17 cellular contexts compared by ENCODE assay signal in genomic region chr2:7225848-7226247, GRCh38.
"Had no signal": no experiment of that assay in that cellular context is flagged by ENCODE, and none has a peak within 500 bp of the region (broad histone marks: within the 10 kb centered on the region; RNA-seq: fewer than 3 reads in every experiment).

No MANE protein-coding gene starts in this region.

- DNase-seq: activated B cell treated with CpG ODN at 0.5 μM for 24 hours; activated CD4-positive, alpha-beta T cell treated with anti-CD3 and anti-CD28 coated beads, Interleukin-2, amount 10 ng/mL, durations not matched to agents 24 days and 14 days; activated CD8-positive, alpha-beta memory T cell treated with anti-CD3 and anti-CD28 coated beads, Interleukin-2, amount 50 U/mL, for 4 hours; activated CD8-positive, alpha-beta T cell treated with anti-CD3 and anti-CD28 coated beads, Interleukin-2, amount 10 ng/mL, durations not matched to agents 7 days and 5 days; activated effector memory CD4-positive, alpha-beta T cell treated with anti-CD3 and anti-CD28 coated beads, Interleukin-2, amount 50 U/mL, for 16 hours; activated T-cell treated with anti-CD3 and anti-CD28 coated beads, Interleukin-2, amount 50 U/mL, for 48 hours; central memory CD4-positive, alpha-beta T cell; hippocampal formation; left ventricle myocardium superior; mesenchymal stem cell; natural killer cell; stimulated activated naive B cell treated with anti-CD40 and anti-IgM and Interleukin-4, amounts not matched to agents 10 μg/mL and 1 μg/mL and 100 μg/mL, for 72 hours; tibial artery had no signal

- H3K27me3 ChIP-seq: esophagus muscularis mucosa, neutrophil, tibial artery had no signal

- H3K27ac ChIP-seq: coronary artery, esophagus muscularis mucosa, neutrophil, parathyroid adenoma, tibial artery had no signal

- H3K4me3 ChIP-seq: coronary artery, esophagus muscularis mucosa, tibial artery had no signal

- H3K36me3 ChIP-seq: esophagus muscularis mucosa, neutrophil, tibial artery had no signal

- H3K4me1 ChIP-seq: esophagus muscularis mucosa, parathyroid adenoma, tibial artery had no signal

- H3K9me3 ChIP-seq: esophagus muscularis mucosa, neutrophil, tibial artery had no signal

- ATAC-seq: activated CD8-positive, alpha-beta T cell treated with anti-CD3 and anti-CD28 coated beads, Interleukin-2, amount 10 ng/mL, durations not matched to agents 7 days and 5 days; left ventricle myocardium superior; natural killer cell; stimulated activated naive B cell treated with anti-CD40 and anti-IgM and Interleukin-4, amounts not matched to agents 10 μg/mL and 1 μg/mL and 100 μg/mL, for 72 hours had no signal
